Comparison of ENCODE assay signal across 8 cellular contexts in genomic region chr10:12348341-12348869, GRCh38. TPM values are rescaled to one million over a fixed set of nuclear protein-coding genes. Genes with fewer than 3 reads are reported as not detected.
DNase-seq lines count a peak whose midpoint lies in the region; ATAC-seq and TF ChIP-seq lines count a peak whose summit lies in the region.

No MANE protein-coding gene starts in this region.

- H3K27me3 ChIP-seq in DOHH2 (ENCODE audit: control insufficient read depth, low read length) = no peaks in the 10 kb centered on the region
- H3K27me3 ChIP-seq in Panc1 (ENCODE audit: control insufficient read depth, insufficient read depth, low read length) = no peaks in the 10 kb centered on the region
- H3K27me3 ChIP-seq in fibroblast of lung (ENCODE audit: control insufficient read depth, insufficient read depth, low read length) = peaks cover 3% of the 10 kb centered on the region

- H3K27ac ChIP-seq in DOHH2 (ENCODE audit: low read depth, low read length) (peak overlapping the region; percentile 88), Panc1 (ENCODE audit: low read length) (no peak overlapping the region), fibroblast of lung (ENCODE audit: insufficient read depth, low read length) (no peak overlapping the region)

- intact Hi-C loops in Panc1 (cut with micrococcal nuclease; ENCODE audit: unreplicated experiment) = no loop called here

- H3K79me2 ChIP-seq in DOHH2 (ENCODE audit: control insufficient read depth, low read length) = peaks cover 41% of the 10 kb centered on the region
- H3K79me2 ChIP-seq in fibroblast of lung (ENCODE audit: control insufficient read depth, insufficient read depth, low read length) = no peaks in the 10 kb centered on the region

- no TSS peak for BruUV-seq in Panc1 (replicated peaks; lab: Mats Ljungman, UMichigan)

- H4K20me1 ChIP-seq in DOHH2 (ENCODE audit: control insufficient read depth, insufficient read depth, low read depth, low read length) (peaks cover 7% of the 10 kb centered on the region; the same call in 1 of the 2 replicates), fibroblast of lung (ENCODE audit: control insufficient read depth, extremely low read depth, insufficient read depth, low read length) (no peaks in the 10 kb centered on the region)

- H3K4me2 ChIP-seq in DOHH2 (ENCODE audit: low read length) = peak overlapping the region; percentile 92
- peak overlapping the region; percentile 45 for H3K4me2 ChIP-seq in fibroblast of lung (ENCODE audit: extremely low read depth, insufficient read depth, low read length)

- no peaks in the 10 kb centered on the region for H3K9me2 ChIP-seq in DOHH2 (replicated peaks; ENCODE audit: control insufficient read depth, low read length)

- no peak for ATAC-seq in Panc1
- no peak for ATAC-seq in GM19035 (IDR thresholded peaks at IDR 0.05; ENCODE audit: unreplicated experiment)

- H3F3A ChIP-seq in DOHH2 (ENCODE audit: control insufficient read depth, insufficient read depth) = peaks cover 34% of the 10 kb centered on the region

- H3K9me3 ChIP-seq in DOHH2 (ENCODE audit: control insufficient read depth, insufficient read depth, low read length) = no peaks in the 10 kb centered on the region
- no peaks in the 10 kb centered on the region for H3K9me3 ChIP-seq in Panc1 (ENCODE audit: control insufficient read depth, insufficient read depth, low read depth, low read length)
- no peaks in the 10 kb centered on the region for H3K9me3 ChIP-seq in fibroblast of lung (ENCODE audit: control insufficient read depth, insufficient read depth, low read depth, low read length)

- H3K4me1 ChIP-seq in DOHH2 (ENCODE audit: control insufficient read depth, low read length) (peaks cover 78% of the 10 kb centered on the region), Panc1 (ENCODE audit: control insufficient read depth, insufficient read depth, low read length) (no peaks in the 10 kb centered on the region), fibroblast of lung (ENCODE audit: control insufficient read depth, extremely low read depth, insufficient read depth, low read length) (peaks cover 2% of the 10 kb centered on the region)

- POLR2A ChIA-PET in Panc1 (lab: Charles Lee) = interaction anchor here (0.7 kb wide), 1 partner anchor 103 kb away, joined by 3 read pairs; no protein-coding TSS in a partner anchor

- peaks cover 52% of the 10 kb centered on the region for H3K27me3 Mint-ChIP-seq in progenitor cell of endocrine pancreas

- in situ Hi-C loops in Panc1 (cut with HindIII; ENCODE audit: low pct_unique_long_range_greater_than_20kb, low sequenced_read_pairs) = no loop called here

- H3K36me3 ChIP-seq in DOHH2 (ENCODE audit: control insufficient read depth, low read length) (peaks cover 24% of the 10 kb centered on the region), Panc1 (ENCODE audit: control insufficient read depth, insufficient read depth, low read length) (no peaks in the 10 kb centered on the region; the same call in 1 of the 2 replicates), fibroblast of lung (ENCODE audit: control insufficient read depth, insufficient read depth, low read length) (no peaks in the 10 kb centered on the region)

- H3K4me1 Mint-ChIP-seq in progenitor cell of endocrine pancreas (ENCODE audit: low read depth) = peaks cover 18% of the 10 kb centered on the region

- no peaks in the 10 kb centered on the region for H3K9me3 Mint-ChIP-seq in progenitor cell of endocrine pancreas (ENCODE audit: low read depth)

- H3K36me3 Mint-ChIP-seq in progenitor cell of endocrine pancreas (ENCODE audit: insufficient read depth) = no peaks in the 10 kb centered on the region

- H3K4me3 Mint-ChIP-seq in progenitor cell of endocrine pancreas (ENCODE audit: low read depth) = peak overlapping the region; percentile 82

- TF ChIP-seq CTCF in DOHH2 (IDR thresholded peaks at IDR 0.05; ENCODE audit: low read depth, low read length, poor library complexity, severe bottlenecking) (no peak), Panc1 (IDR thresholded peaks at IDR 0.05) (no peak), fibroblast of lung (conservative IDR thresholded peaks at IDR 0.05 in 1 of 2, IDR thresholded peaks at IDR 0.05 in 1 of 2; ENCODE audit: low read depth in 1 of 2, low read length in 2 of 2) (no peak), progenitor cell of endocrine pancreas (IDR thresholded peaks at IDR 0.05; ENCODE audit: unreplicated experiment) (no peak)

- H3K9ac ChIP-seq in fibroblast of lung (ENCODE audit: insufficient read depth, low read length) = no peak overlapping the region

- CTCF ChIA-PET in Panc1 (lab: Charles Lee) = interaction anchor here (0.6 kb wide), 1 partner anchor 800 kb away, joined by 3 read pairs; no protein-coding TSS in a partner anchor

- no peak overlapping the region for H2AFZ ChIP-seq in fibroblast of lung (ENCODE audit: low read length)

- H3K27ac Mint-ChIP-seq in progenitor cell of endocrine pancreas = no peak overlapping the region

- DNase-seq in Panc1 (ENCODE audit: low read depth, low spot score) (no peak), fibroblast of lung (ENCODE audit: low read depth in 2 of 2) (no peak), progenitor cell of endocrine pancreas (ENCODE audit: low spot score, unreplicated experiment) (no peak), NCI-H1694 treated with DMSO at 0.1 percent for 48 hours (lab: John Stamatoyannopoulos, UW) (no peak), NCI-H510A (lab: John Stamatoyannopoulos, UW) (no peak), EL (no peak)

- H3K4me3 ChIP-seq in DOHH2 (ENCODE audit: low read length) (peak overlapping the region; percentile 98), Panc1 (ENCODE audit: low read depth in 2 of 2, low read length in 2 of 2) (peak overlapping the region; percentile 20; a peak in 2 of 4 replicates), fibroblast of lung (replicated peaks in 1 of 4; ENCODE audit: control extremely low read depth in 1 of 4, insufficient read depth in 1 of 4, low read depth in 3 of 4, low read length in 4 of 4) (peak overlapping the region in 2 of 4 experiments; percentile 38 to 67)

RNA-seq across cellular contexts. Expression of gene CAMK1D, which starts 0.9 kb away (rescaled TPM):
- 5.7 TPM for total RNA-seq in Panc1 (2021; ENCODE audit: unreplicated experiment)
- polyA plus RNA-seq in Panc1 (2012; ENCODE audit: insufficient read length) = 4.7 TPM
- total RNA-seq in fibroblast of lung = 1.5 and 2.3 TPM in 2 replicates
- 1.5 and 2.3 TPM in 2 replicates for polyA plus RNA-seq in fibroblast of lung
- polyA plus RNA-seq in fibroblast of lung (2012) = 1.0 and 1.6 TPM in 2 replicates
- polyA minus RNA-seq in fibroblast of lung (ENCODE audit: low replicate concordance) = 1.7 and 5.4 TPM in 2 replicates
- total RNA-seq in progenitor cell of endocrine pancreas = 8.5 and 10.8 TPM in 2 replicates
